Comparison of ENCODE assay signal across 28 cellular contexts in genomic region chr18:65937180-65937579, GRCh38.
"Had no signal": no experiment of that assay in that cellular context is flagged by ENCODE, and none has a peak within 500 bp of the region (broad histone marks: within the 10 kb centered on the region; RNA-seq: fewer than 3 reads in every experiment).

No MANE protein-coding gene starts in this region.

- H3K4me1 ChIP-seq: colonic mucosa, esophagus muscularis mucosa, esophagus squamous epithelium, foreskin keratinocyte, gastrocnemius medialis, gastroesophageal sphincter, heart left ventricle, heart right ventricle had no signal

- H3K36me3 ChIP-seq: colonic mucosa, esophagus muscularis mucosa, esophagus squamous epithelium, gastrocnemius medialis, gastroesophageal sphincter, heart left ventricle, heart right ventricle had no signal

- H3K27me3 ChIP-seq: colonic mucosa, dorsolateral prefrontal cortex, esophagus muscularis mucosa, esophagus squamous epithelium, foreskin keratinocyte, gastrocnemius medialis, gastroesophageal sphincter, heart left ventricle, heart right ventricle had no signal

- H3K4me3 ChIP-seq: colonic mucosa, coronary artery, dorsolateral prefrontal cortex, esophagus muscularis mucosa, esophagus squamous epithelium, gastrocnemius medialis, gastroesophageal sphincter, heart left ventricle, heart right ventricle had no signal

- H3K9me3 ChIP-seq: colonic mucosa, esophagus muscularis mucosa, esophagus squamous epithelium, gastrocnemius medialis, gastroesophageal sphincter had no signal

- H3K27ac ChIP-seq: colonic mucosa, coronary artery, dorsolateral prefrontal cortex, epithelial cell of prostate, esophagus muscularis mucosa, esophagus squamous epithelium, foreskin keratinocyte, gastrocnemius medialis, gastroesophageal sphincter, heart left ventricle, heart right ventricle had no signal

- ATAC-seq: effector memory CD8-positive, alpha-beta T cell; esophagus mucosa; foreskin keratinocyte; gastrocnemius medialis; gastroesophageal sphincter; heart left ventricle; heart right ventricle had no signal

- DNase-seq: colonic mucosa; cortex of kidney; dermis blood vessel endothelial cell; dorsolateral prefrontal cortex; effector CD4-positive, alpha-beta T cell; effector CD8-positive, alpha-beta T cell; effector memory CD4-positive, alpha-beta T cell; effector memory CD8-positive, alpha-beta T cell; endodermal cell; erythroblast; esophagus squamous epithelium; foreskin fibroblast; foreskin keratinocyte; foreskin melanocyte; gastrocnemius medialis; glutamatergic neuron; head of caudate nucleus; heart left ventricle; heart right ventricle had no signal

- FAIRE-seq: colon, endometrium, endothelial cell of umbilical vein, frontal cortex had no signal
